8 cellular contexts compared by ENCODE assay signal in the genomic region with DNA sequence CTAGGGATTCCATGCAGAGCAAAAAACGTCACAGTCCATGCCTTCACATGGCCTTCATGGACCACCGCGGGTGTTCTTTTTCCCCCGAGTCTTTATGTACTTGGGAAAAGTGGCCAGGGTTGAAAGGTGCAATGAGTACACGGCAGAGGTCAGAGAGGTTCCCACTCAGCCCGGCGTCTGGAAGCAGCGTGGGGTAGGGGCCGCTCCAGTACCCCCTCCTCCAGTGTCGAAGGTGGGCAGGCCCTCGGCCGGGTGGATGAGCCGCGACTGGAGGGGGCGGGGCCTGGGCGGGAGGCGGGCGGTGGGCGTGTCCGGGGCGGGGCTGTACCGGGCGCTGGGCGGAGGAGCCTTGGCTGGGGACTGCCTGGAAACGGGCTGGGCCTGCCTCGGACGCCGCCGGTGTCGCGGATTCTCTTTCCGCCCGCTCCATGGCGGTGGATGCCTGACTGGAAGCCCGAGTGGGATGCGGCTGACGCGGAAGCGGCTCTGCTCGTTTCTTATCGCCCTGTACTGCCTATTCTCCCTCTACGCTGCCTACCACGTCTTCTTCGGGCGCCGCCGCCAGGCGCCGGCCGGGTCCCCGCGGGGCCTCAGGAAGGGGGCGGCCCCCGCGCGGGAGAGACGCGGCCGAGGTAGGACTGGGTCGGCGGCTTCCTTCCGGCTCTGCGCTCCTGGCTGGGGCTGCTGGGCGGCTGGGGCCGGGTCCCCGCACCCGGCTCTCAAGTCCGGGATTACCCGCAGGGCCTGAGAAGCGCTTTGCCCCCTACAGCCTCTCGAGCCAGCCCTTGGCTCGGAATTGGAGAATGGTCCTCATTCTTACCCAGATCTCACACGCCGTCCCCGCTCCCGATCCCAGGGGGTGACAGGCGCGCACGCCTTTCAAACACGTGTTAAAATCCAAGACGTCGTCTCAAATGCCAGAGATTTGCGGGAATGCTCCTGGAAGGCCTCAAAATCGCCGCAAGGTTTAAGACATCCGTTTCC. TPM values are rescaled to one million over a fixed set of nuclear protein-coding genes. Genes with fewer than 3 reads are reported as not detected.
DNase-seq lines count a peak whose midpoint lies in the region; ATAC-seq and TF ChIP-seq lines count a peak whose summit lies in the region.

A gene with protein sequence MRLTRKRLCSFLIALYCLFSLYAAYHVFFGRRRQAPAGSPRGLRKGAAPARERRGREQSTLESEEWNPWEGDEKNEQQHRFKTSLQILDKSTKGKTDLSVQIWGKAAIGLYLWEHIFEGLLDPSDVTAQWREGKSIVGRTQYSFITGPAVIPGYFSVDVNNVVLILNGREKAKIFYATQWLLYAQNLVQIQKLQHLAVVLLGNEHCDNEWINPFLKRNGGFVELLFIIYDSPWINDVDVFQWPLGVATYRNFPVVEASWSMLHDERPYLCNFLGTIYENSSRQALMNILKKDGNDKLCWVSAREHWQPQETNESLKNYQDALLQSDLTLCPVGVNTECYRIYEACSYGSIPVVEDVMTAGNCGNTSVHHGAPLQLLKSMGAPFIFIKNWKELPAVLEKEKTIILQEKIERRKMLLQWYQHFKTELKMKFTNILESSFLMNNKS (plus strand): TSS at position 412 of the 984 bp plus-strand sequence. CDS start 52 bp downstream, at position 464.

- no peaks in the 10 kb centered on the region for H4K20me1 ChIP-seq in mammary epithelial cell (ENCODE audit: insufficient read depth, low read length)

- H3K27me3 ChIP-seq in mammary epithelial cell (ENCODE audit: insufficient read depth, low read length) = no peaks in the 10 kb centered on the region

- peak within 1 kb of the TSS; percentile 99 for H2AFZ ChIP-seq in mammary epithelial cell (ENCODE audit: low read depth, low read length)

- BruUV-seq in mammary epithelial cell (replicated peaks; lab: Mats Ljungman, UMichigan) = TSS peak; percentile 52

- H3K4me2 ChIP-seq in mammary epithelial cell (ENCODE audit: insufficient read depth, low read depth, low read length) = peak within 1 kb of the TSS; percentile 96

- CTCF ChIA-PET in AG04449 (lab: Yijun Ruan, JAX) (no interaction called here), mammary epithelial cell (lab: Charles Lee; ENCODE audit: low non-redundant PET) (no interaction called here)

- H3K27ac ChIP-seq in mammary epithelial cell (ENCODE audit: insufficient read depth, low read depth, low read length) = peak within 1 kb of the TSS; percentile 71

- H3K9ac ChIP-seq in mammary epithelial cell (ENCODE audit: insufficient read depth, low read length) = peak within 1 kb of the TSS; percentile 92

- no peaks in the 10 kb centered on the region for H3K36me3 ChIP-seq in mammary epithelial cell (ENCODE audit: insufficient read depth, low read length)

- no peak for TF ChIP-seq CTCF in AG04449 (IDR thresholded peaks at IDR 0.05; ENCODE audit: insufficient read depth, low read length, missing control alignments)
- TF ChIP-seq CTCF in WI38 (IDR thresholded peaks at IDR 0.05; ENCODE audit: low read depth, low read length) = no peak
- TF ChIP-seq CTCF in mammary epithelial cell (conservative IDR thresholded peaks at IDR 0.05 in 1 of 2, IDR thresholded peaks at IDR 0.05 in 1 of 2; ENCODE audit: extremely low read depth in 1 of 2, insufficient read depth in 1 of 2, low read depth in 1 of 2, low read length in 2 of 2) = no peak

- H3K4me3 ChIP-seq in AG04449 (ENCODE audit: low read depth, low read length) (peak within 1 kb of the TSS; percentile 79), WI38 (ENCODE audit: low read depth, low read length) (peak within 1 kb of the TSS; percentile 89), mammary epithelial cell (replicated peaks in 1 of 3; ENCODE audit: insufficient read depth in 1 of 3, low read depth in 2 of 3, low read length in 3 of 3) (peak within 1 kb of the TSS; percentile 83 to 98 (median 91))

- H3K79me2 ChIP-seq in mammary epithelial cell (ENCODE audit: insufficient read depth, low read length) = peaks cover 17% of the 10 kb centered on the region

- H3K4me1 ChIP-seq in mammary epithelial cell (ENCODE audit: insufficient read depth, low read length) = peaks cover 4% of the 10 kb centered on the region

- ATAC-seq in GM18868 (IDR thresholded peaks at IDR 0.05; ENCODE audit: unreplicated experiment) (peak; percentile 94), HG03103 (IDR thresholded peaks at IDR 0.05; ENCODE audit: low read depth, unreplicated experiment) (peak; percentile 92)

- dilution Hi-C loops in mammary epithelial cell (cut with HindIII; ENCODE audit: low sequenced_read_pairs) = no loop called here

- intact Hi-C loops in mammary epithelial cell (cut with micrococcal nuclease) = no loop called here

- under 1% methylated on average over 21 of the region's 86 CpGs for WGBS in mammary epithelial cell (ENCODE audit: low coverage, missing lambda C conversion rate)

- DNase-seq in AG04449 (ENCODE audit: low read depth, low spot score) (no peak), NCI-H2196 (lab: John Stamatoyannopoulos, UW; ENCODE audit: unreplicated experiment) (peak; percentile 82), mammary epithelial cell (peak; percentile 79), iPS-NIHi11 (ENCODE audit: low spot score) (peak; percentile 97), smooth muscle cell of the brain vasculature (ENCODE audit: low read depth, low spot score) (peak; percentile 31)

- in situ Hi-C loops in mammary epithelial cell (cut with MboI; ENCODE audit: low sequenced_read_pairs in 2 of 2) = no loop called here

- H3K9me3 ChIP-seq in mammary epithelial cell (replicated peaks; ENCODE audit: insufficient read depth, low read length) = no peaks in the 10 kb centered on the region

- POLR2A ChIA-PET in AG04449 (lab: Yijun Ruan, JAX) = no interaction called here

RNA-seq across cellular contexts. Expression of the gene that starts here (rescaled TPM):
- total RNA-seq in mammary epithelial cell = 10 to 100 TPM; 17.5 to 19.6 TPM
- 13.2 TPM for polyA plus RNA-seq in mammary epithelial cell
- polyA minus RNA-seq in mammary epithelial cell = 4.9 TPM
